Comparison of ENCODE assay signal across 11 cellular contexts in genomic region chr5:110053824-110054223, GRCh38.
A peak's percentile ranks its signal among the peaks of the same experiment; 100 is the strongest.
DNase-seq lines count a peak whose midpoint lies in the region; ATAC-seq and TF ChIP-seq lines count a peak whose summit lies in the region.
"Had no signal": no experiment of that assay in that cellular context is flagged by ENCODE, and none has a peak within 500 bp of the region (broad histone marks: within the 10 kb centered on the region; RNA-seq: fewer than 3 reads in every experiment).

No MANE protein-coding gene starts in this region.

- no peak overlapping the region for H2BK15ac ChIP-seq in neuronal stem cell (ENCODE audit: low read length)

- DNase-seq in CD4-positive, alpha-beta T cell, result no peak
- DNase-seq in activated naive CD4-positive, alpha-beta T cell treated with anti-CD3 and anti-CD28 coated beads, Interleukin-2, amount 50 U/mL, for 72 hours (ENCODE audit: low spot score in 2 of 2), result no peak
- DNase-seq in upper lobe of right lung, result no peak
- no peak for DNase-seq in transverse colon
- DNase-seq in neuronal stem cell (ENCODE audit: low spot score), result no peak
- no peak for DNase-seq in H7
- DNase-seq: PC-9 had no signal

- POLR2A ChIA-PET in CD4-positive, alpha-beta T cell (lab: Charles Lee), result interaction anchor here (0.8 to 3.2 kb wide), 10 partner anchors 10 to 364 kb away, joined by 3 to 41 read pairs (median 6); partner anchors contain the start of gene MAN2A1

- no peak overlapping the region for H4K91ac ChIP-seq in neuronal stem cell (ENCODE audit: low read depth, low read length, poor library complexity)

- in situ Hi-C loops in transverse colon (cut with MboI; ENCODE audit: low pct_ligation_motif_present in 1 of 4, low pct_unique_long_range_greater_than_20kb in 1 of 4, low sequenced_read_pairs in 3 of 4), result no loop called here

- H3K4me3 ChIP-seq in upper lobe of right lung, result no peak overlapping the region
- H3K4me3 ChIP-seq in transverse colon, result no peak overlapping the region
- no peak overlapping the region for H3K4me3 ChIP-seq in neuronal stem cell (ENCODE audit: low read length in 2 of 2)
- no peak overlapping the region for H3K4me3 ChIP-seq in H7 (ENCODE audit: insufficient read depth, low read depth, low read length)
- H3K4me3 ChIP-seq: heart left ventricle, PC-9 had no signal

- no peak overlapping the region for H2AK5ac ChIP-seq in neuronal stem cell (ENCODE audit: low read depth, low read length)

- no peak for TF ChIP-seq POLR2A in transverse colon (IDR thresholded peaks at IDR 0.05)

- H3K27ac Mint-ChIP-seq in CD4-positive, alpha-beta T cell, result peak overlapping the region; percentile 75
- H3K27ac Mint-ChIP-seq in activated naive CD4-positive, alpha-beta T cell treated with anti-CD3 and anti-CD28 coated beads, Interleukin-2, amount 50 U/mL, for 72 hours, result peak overlapping the region; percentile 76 to 78
- H3K27ac Mint-ChIP-seq: WTC11 had no signal

- no peak overlapping the region for H2BK12ac ChIP-seq in neuronal stem cell (ENCODE audit: low read length)

- CTCF ChIA-PET in CD4-positive, alpha-beta T cell (lab: Charles Lee), result interaction anchor here (0.9 to 1.3 kb wide), 6 partner anchors 8 to 363 kb away, joined by 3 read pairs; no protein-coding TSS in a partner anchor

- H3K4me2 ChIP-seq in neuronal stem cell (ENCODE audit: insufficient read depth, low read length, poor library complexity, severe bottlenecking), result no peak overlapping the region
- H3K4me2 ChIP-seq: PC-9 had no signal

- H3K27ac ChIP-seq in CD4-positive, alpha-beta T cell (ENCODE audit: low read depth, low read length), result no peak overlapping the region
- H3K27ac ChIP-seq in upper lobe of right lung (no peak overlapping the region), transverse colon (no peak overlapping the region), neuronal stem cell (replicated peaks; ENCODE audit: low read length) (no peak overlapping the region)
- H3K27ac ChIP-seq: PC-9 had no signal

- H2BK5ac ChIP-seq in neuronal stem cell (ENCODE audit: low read length), result no peak overlapping the region

- H3K27me3 ChIP-seq in CD4-positive, alpha-beta T cell (ENCODE audit: control insufficient read depth, insufficient read depth, low read length), result no peaks in the 10 kb centered on the region
- H3K27me3 ChIP-seq in upper lobe of right lung (no peaks in the 10 kb centered on the region), transverse colon (no peaks in the 10 kb centered on the region), neuronal stem cell (ENCODE audit: control insufficient read depth in 3 of 3, insufficient read depth in 3 of 3, low read depth in 1 of 3, low read length in 3 of 3) (no peaks in the 10 kb centered on the region), H7 (ENCODE audit: control insufficient read depth, insufficient read depth, low read length) (no peaks in the 10 kb centered on the region)

- H3K27me3 Mint-ChIP-seq in CD4-positive, alpha-beta T cell, result no peaks in the 10 kb centered on the region

- no peak overlapping the region for H2BK120ac ChIP-seq in neuronal stem cell (ENCODE audit: low read depth, low read length)

- intact Hi-C loops in CD4-positive, alpha-beta T cell (cut with DNase I, micrococcal nuclease), result loop anchor here (1.0 to 10.0 kb wide), 5 partner anchors 132 to 1309 kb away; partner anchors contain the start of genes FER (in 1 of the 2) and MAN2A1 (in 1 of the 2)
- intact Hi-C loops in upper lobe of right lung (cut with DNase I) (no loop called here), transverse colon (cut with DNase I; ENCODE audit: low total_unique reads) (no loop called here)

- no peaks in the 10 kb centered on the region for H3K79me1 ChIP-seq in neuronal stem cell (ENCODE audit: low read depth, low read length)

- no peak overlapping the region for H3K9ac ChIP-seq in neuronal stem cell (ENCODE audit: low read depth, low read length, poor library complexity)

- ATAC-seq in CD4-positive, alpha-beta T cell (ENCODE audit: poor library complexity), result peak; percentile 62
- peak; percentile 44 for ATAC-seq in GM18907 (IDR thresholded peaks at IDR 0.05; ENCODE audit: unreplicated experiment)
- ATAC-seq in HG03378 (IDR thresholded peaks at IDR 0.05; ENCODE audit: unreplicated experiment), result peak; percentile 26
- ATAC-seq in activated naive CD4-positive, alpha-beta T cell treated with anti-CD3 and anti-CD28 coated beads, Interleukin-2, amount 50 U/mL, for 72 hours, result peak; percentile 55 to 74
- ATAC-seq in upper lobe of right lung, result no peak
- ATAC-seq: heart left ventricle had no signal

- no peak overlapping the region for H3K23ac ChIP-seq in neuronal stem cell (ENCODE audit: low read depth, low read length, poor library complexity)

- no peak overlapping the region for H3K14ac ChIP-seq in neuronal stem cell (ENCODE audit: low read length)

- H4K8ac ChIP-seq in neuronal stem cell (ENCODE audit: low read depth, low read length), result no peak overlapping the region

- no peak for TF ChIP-seq CTCF in CD4-positive, alpha-beta T cell (IDR thresholded peaks at IDR 0.05)
- TF ChIP-seq CTCF in upper lobe of right lung (IDR thresholded peaks at IDR 0.05) (no peak), transverse colon (IDR thresholded peaks at IDR 0.05) (no peak)

- H3K4me3 Mint-ChIP-seq in CD4-positive, alpha-beta T cell, result peak overlapping the region; percentile 28
- H3K4me3 Mint-ChIP-seq: WTC11 had no signal

- no peak overlapping the region for H3K18ac ChIP-seq in neuronal stem cell (ENCODE audit: low read length)

- H3K36me3 ChIP-seq in upper lobe of right lung, result no peaks in the 10 kb centered on the region
- no peaks in the 10 kb centered on the region for H3K36me3 ChIP-seq in transverse colon
- H3K36me3 ChIP-seq in neuronal stem cell (replicated peaks in 1 of 2; ENCODE audit: control insufficient read depth in 2 of 2, insufficient read depth in 2 of 2, low read length in 2 of 2), result no peaks in the 10 kb centered on the region
- H3K36me3 ChIP-seq in H7 (replicated peaks; ENCODE audit: control insufficient read depth, insufficient read depth, low read length), result no peaks in the 10 kb centered on the region
- H3K36me3 ChIP-seq: heart left ventricle had no signal

- peaks cover 41% of the 10 kb centered on the region for H3K4me1 Mint-ChIP-seq in CD4-positive, alpha-beta T cell (ENCODE audit: low read depth)

- H3K36me3 Mint-ChIP-seq in CD4-positive, alpha-beta T cell (ENCODE audit: low read depth), result no peaks in the 10 kb centered on the region
- no peaks in the 10 kb centered on the region for H3K36me3 Mint-ChIP-seq in activated naive CD4-positive, alpha-beta T cell treated with anti-CD3 and anti-CD28 coated beads, Interleukin-2, amount 50 U/mL, for 72 hours
- H3K36me3 Mint-ChIP-seq: WTC11 had no signal

- H3K9me3 Mint-ChIP-seq in CD4-positive, alpha-beta T cell, result no peaks in the 10 kb centered on the region
- H3K9me3 Mint-ChIP-seq in activated naive CD4-positive, alpha-beta T cell treated with anti-CD3 and anti-CD28 coated beads, Interleukin-2, amount 50 U/mL, for 72 hours, result no peaks in the 10 kb centered on the region
- H3K9me3 Mint-ChIP-seq: WTC11 had no signal

- no peak overlapping the region for H2AFZ ChIP-seq in neuronal stem cell (ENCODE audit: low read length)
- H2AFZ ChIP-seq: PC-9 had no signal

- no peak overlapping the region for H3K4ac ChIP-seq in neuronal stem cell (ENCODE audit: low read length)

- H3K9me3 ChIP-seq in CD4-positive, alpha-beta T cell (ENCODE audit: control insufficient read depth, low read length), result no peaks in the 10 kb centered on the region
- no peaks in the 10 kb centered on the region for H3K9me3 ChIP-seq in upper lobe of right lung
- no peaks in the 10 kb centered on the region for H3K9me3 ChIP-seq in transverse colon
- H3K9me3 ChIP-seq in neuronal stem cell (replicated peaks in 1 of 2; ENCODE audit: control insufficient read depth in 2 of 2, insufficient read depth in 1 of 2, low read depth in 1 of 2, low read length in 2 of 2), result no peaks in the 10 kb centered on the region
- H3K9me3 ChIP-seq: heart left ventricle had no signal

- no peak for TF ChIP-seq EP300 in transverse colon (IDR thresholded peaks at IDR 0.05; ENCODE audit: low read depth)

- H3K4me1 ChIP-seq in upper lobe of right lung (no peaks in the 10 kb centered on the region), transverse colon (peaks cover 0 to 12% (median 0%) of the 10 kb centered on the region in 4 donors), neuronal stem cell (ENCODE audit: control insufficient read depth in 2 of 2, insufficient read depth in 1 of 2, low read depth in 1 of 2, low read length in 2 of 2) (peaks cover 2 to 4% of the 10 kb centered on the region in 2 donors)

Comparison
In these comparisons a context has a peak if more than half of its experiments do, and no peak if none do; other contexts are left out.
1. intact Hi-C loops: an anchor here in CD4-positive, alpha-beta T cell (1.0 to 10.0 kb wide); none called in upper lobe of right lung and transverse colon.